Comparison of ENCODE assay signal across 27 cellular contexts in the genomic region with DNA sequence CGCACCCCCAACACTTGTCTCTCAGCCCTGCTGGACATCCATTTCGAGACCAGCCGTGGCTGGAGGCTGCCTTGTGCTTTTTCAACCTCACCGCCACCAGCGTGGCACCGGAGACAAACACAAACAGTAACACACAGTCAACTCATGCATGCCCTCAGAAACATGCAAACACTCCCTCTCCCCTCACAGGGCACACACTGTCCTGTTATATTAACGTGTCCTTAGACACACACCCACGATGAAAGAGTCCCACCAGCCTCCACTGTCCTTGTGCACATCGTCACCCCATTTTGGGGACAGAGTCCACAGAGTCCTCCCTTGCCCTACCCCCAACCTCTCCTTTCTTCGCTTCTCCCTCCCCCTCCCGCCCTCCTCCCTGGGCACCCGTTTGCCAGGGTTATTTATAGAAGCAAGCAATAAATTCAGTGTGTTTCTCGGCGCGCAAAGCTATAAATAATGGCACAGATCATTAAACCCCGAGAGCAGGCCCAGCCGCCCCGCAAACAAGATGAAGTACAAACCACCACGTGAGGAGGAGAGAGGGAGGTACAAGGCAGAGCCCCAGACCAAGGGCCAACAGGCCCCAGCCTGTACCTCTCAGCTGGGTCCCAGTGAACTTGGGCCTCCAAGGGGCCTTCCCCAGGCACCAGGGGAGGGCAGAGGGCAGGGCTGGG. TPM values are rescaled to one million over a fixed set of nuclear protein-coding genes. Genes with fewer than 3 reads are reported as not detected.
DNase-seq lines count a peak whose midpoint lies in the region; ATAC-seq, FAIRE-seq and TF ChIP-seq lines count a peak whose summit lies in the region.
"Had no signal": no experiment of that assay in that cellular context is flagged by ENCODE, and none has a peak within 500 bp of the region (broad histone marks: within the 10 kb centered on the region; RNA-seq: fewer than 3 reads in every experiment).

No MANE protein-coding gene starts in this region.

- H3K9me3 ChIP-seq in kidney (ENCODE audit: control insufficient read depth in 1 of 2, low read length in 2 of 2) = no peaks in the 10 kb centered on the region
- H3K9me3 ChIP-seq: right atrium auricular region, upper lobe of right lung had no signal

- H3K27me3 Mint-ChIP-seq in stimulated activated naive CD8-positive, alpha-beta T cell treated with anti-CD3 and anti-CD28 coated beads, Interleukin-15, amount 100 ng/mL, for 72 hours = peaks cover 32% of the 10 kb centered on the region
- H3K27me3 Mint-ChIP-seq in type B pancreatic cell = peaks cover 7% of the 10 kb centered on the region

- no peak for ATAC-seq in stimulated activated naive CD8-positive, alpha-beta T cell treated with anti-CD3 and anti-CD28 coated beads, Interleukin-15, amount 100 ng/mL, for 72 hours
- ATAC-seq in stimulated activated naive CD8-positive, alpha-beta T cell treated with anti-CD3 and anti-CD28 coated beads, Interleukin-15, Interleukin-2, amounts not matched to agents 100 U/mL and 50 U/mL, for 24 hours = no peak
- no peak for ATAC-seq in GM18868 (IDR thresholded peaks at IDR 0.05; ENCODE audit: unreplicated experiment)
- ATAC-seq: left cardiac atrium, upper lobe of right lung had no signal

- H3K36me3 ChIP-seq in kidney (ENCODE audit: control insufficient read depth in 1 of 2, insufficient read depth in 2 of 2, low read length in 2 of 2) = no peaks in the 10 kb centered on the region
- H3K36me3 ChIP-seq: right atrium auricular region, upper lobe of right lung had no signal

- DNase-seq in stimulated activated naive CD8-positive, alpha-beta T cell treated with anti-CD3 and anti-CD28 coated beads, Interleukin-15, amount 100 ng/mL, for 72 hours = no peak
- DNase-seq in stimulated activated naive CD8-positive, alpha-beta T cell treated with anti-CD3 and anti-CD28 coated beads, Interleukin-15, Interleukin-2, amounts not matched to agents 100 U/mL and 50 U/mL, for 24 hours = no peak
- DNase-seq in NCI-H526 treated with DMSO at 0.1 percent for 48 hours (lab: John Stamatoyannopoulos, UW) (peak; percentile 91), kidney (no peak), type B pancreatic cell (ENCODE audit: extremely low spot score, unreplicated experiment) (no peak), NCI-H2171 treated with DMSO at 0.1 percent for 48 hours (lab: John Stamatoyannopoulos, UW) (no peak), pons (ENCODE audit: low spot score) (no peak)
- DNase-seq: activated CD4-positive, alpha-beta memory T cell treated with anti-CD3 and anti-CD28 coated beads, Interleukin-2, amount 10 ng/mL, durations not matched to agents 7 days and 5 days; activated CD4-positive, CD25-positive, alpha-beta regulatory T cell; activated gamma-delta T cell; amniotic stem cell; cortex of kidney; glutamatergic neuron; left cardiac atrium; NCI-H146; NCI-H446; occipital lobe; RPMI8226; T-helper 9 cell; upper lobe of right lung had no signal

- H3K4me3 Mint-ChIP-seq in stimulated activated naive CD8-positive, alpha-beta T cell treated with anti-CD3 and anti-CD28 coated beads, Interleukin-15, amount 100 ng/mL, for 72 hours = no peak overlapping the region
- H3K4me3 Mint-ChIP-seq in type B pancreatic cell = no peak overlapping the region
- H3K4me3 Mint-ChIP-seq: activated CD4-positive, alpha-beta memory T cell treated with anti-CD3 and anti-CD28 coated beads, Interleukin-2, amount 10 ng/mL, durations not matched to agents 7 days and 5 days; B cell; memory B cell had no signal

- TF ChIP-seq CTCF in kidney (IDR thresholded peaks at IDR 0.05; ENCODE audit: borderline replicate concordance, extremely low read depth, insufficient read depth) (no peak), type B pancreatic cell (conservative IDR thresholded peaks at IDR 0.05) (no peak)

- H3K4me1 ChIP-seq in kidney (ENCODE audit: control insufficient read depth in 1 of 2, insufficient read depth in 1 of 2, low read depth in 1 of 2, low read length in 2 of 2) = peaks cover 8 to 28% of the 10 kb centered on the region in 2 donors
- H3K4me1 ChIP-seq: right atrium auricular region, upper lobe of right lung had no signal

- no peak for FAIRE-seq in kidney (lab: Jason Lieb, UNC)
- FAIRE-seq: A204.1, bronchial epithelial cell, endometrium had no signal

- H3K9ac ChIP-seq in kidney (ENCODE audit: low read length in 2 of 2) = no peak overlapping the region

- H3K4me1 Mint-ChIP-seq in stimulated activated naive CD8-positive, alpha-beta T cell treated with anti-CD3 and anti-CD28 coated beads, Interleukin-15, amount 100 ng/mL, for 72 hours = no peaks in the 10 kb centered on the region
- H3K4me1 Mint-ChIP-seq in type B pancreatic cell (ENCODE audit: unreplicated experiment) = peaks cover 80% of the 10 kb centered on the region
- H3K4me1 Mint-ChIP-seq: activated CD4-positive, alpha-beta memory T cell treated with anti-CD3 and anti-CD28 coated beads, Interleukin-2, amount 10 ng/mL, durations not matched to agents 7 days and 5 days had no signal

- intact Hi-C loops in kidney (cut with DNase I) = no loop called here

- peak overlapping the region; percentile 59 to 79 for H3K27ac ChIP-seq in kidney (ENCODE audit: low read depth in 2 of 2, low read length in 2 of 2)
- H3K27ac ChIP-seq: right atrium auricular region, upper lobe of right lung had no signal

- no peaks in the 10 kb centered on the region for H3K9me3 Mint-ChIP-seq in stimulated activated naive CD8-positive, alpha-beta T cell treated with anti-CD3 and anti-CD28 coated beads, Interleukin-15, amount 100 ng/mL, for 72 hours
- H3K9me3 Mint-ChIP-seq in type B pancreatic cell = no peaks in the 10 kb centered on the region
- H3K9me3 Mint-ChIP-seq: activated CD4-positive, alpha-beta memory T cell treated with anti-CD3 and anti-CD28 coated beads, Interleukin-2, amount 10 ng/mL, durations not matched to agents 7 days and 5 days; memory B cell had no signal

- H3K27ac Mint-ChIP-seq in stimulated activated naive CD8-positive, alpha-beta T cell treated with anti-CD3 and anti-CD28 coated beads, Interleukin-15, amount 100 ng/mL, for 72 hours = peak overlapping the region; percentile 41 to 92
- H3K27ac Mint-ChIP-seq in type B pancreatic cell = peak overlapping the region; percentile 7
- H3K27ac Mint-ChIP-seq: activated CD4-positive, alpha-beta memory T cell treated with anti-CD3 and anti-CD28 coated beads, Interleukin-2, amount 10 ng/mL, durations not matched to agents 7 days and 5 days; B cell; memory B cell had no signal

- no peaks in the 10 kb centered on the region for H3K36me3 Mint-ChIP-seq in type B pancreatic cell

- no peak overlapping the region for H3K4me3 ChIP-seq in kidney (ENCODE audit: low read length in 2 of 2)
- H3K4me3 ChIP-seq: right atrium auricular region, upper lobe of right lung had no signal

RNA-seq across cellular contexts. Expression of a gene that starts 27.8 kb away (rescaled TPM):
- total RNA-seq in kidney = 27.6 TPM
- 68.3 TPM for polyA plus RNA-seq in kidney (ENCODE audit: insufficient read depth, low read depth, low replicate concordance)
- 48.3 and 52.5 TPM in 2 replicates for total RNA-seq in type B pancreatic cell (ENCODE audit: low replicate concordance)
